In genomic region chr12:91493308-91493707, GRCh38 we compare ENCODE assay signal across 1 cellular context.
TF ChIP-seq lines count a peak whose summit lies in the region.

No MANE protein-coding gene starts in this region.

TF ChIP-seq in GM23338, 12 proteins besides CTCF, POLR2A, EP300 and RAD21 (continued from another document):
- TF ChIP-seq REST (IDR thresholded peaks at IDR 0.05; ENCODE audit: unreplicated experiment) (no peak), JUNB (IDR thresholded peaks at IDR 0.05; ENCODE audit: unreplicated experiment) (no peak), NANOG (IDR thresholded peaks at IDR 0.05; ENCODE audit: borderline replicate concordance) (no peak), EZH2 (IDR thresholded peaks at IDR 0.05; ENCODE audit: low read depth, unreplicated experiment) (no peak)
